In genomic region chr14:69906201-69906600, GRCh38 we compare ENCODE assay signal across 22 cellular contexts. TPM values are rescaled to one million over a fixed set of nuclear protein-coding genes. Genes with fewer than 3 reads are reported as not detected.
"Had no signal": no experiment of that assay in that cellular context is flagged by ENCODE, and none has a peak within 500 bp of the region (broad histone marks: within the 10 kb centered on the region; RNA-seq: fewer than 3 reads in every experiment).

No MANE protein-coding gene starts in this region.

- DNase-seq: Kasumi-1, MV-4-11, NCI-H1092, NCI-H1105 treated with DMSO at 0.1 percent for 48 hours, NCI-H1417 treated with DMSO at 0.1 percent for 48 hours, NCI-H1694, NCI-H187 treated with DMSO at 0.1 percent for 48 hours, NCI-H2081, NCI-H2107, NCI-H2227 treated with DMSO at 0.1 percent for 48 hours, NCI-H524, NCI-H526 treated with DMSO at 0.1 percent for 48 hours, NCI-H82, Right ventricle myocardium superior, RPMI8226, SIG-M5 had no signal

- H3K27ac ChIP-seq: KMS-11, SJSA1, SK-N-MC had no signal

- H3K4me1 ChIP-seq: SJSA1 had no signal

- H3K4me3 ChIP-seq: K562, SJSA1, SK-N-MC had no signal

- H3K9me3 Mint-ChIP-seq: IgD-negative memory B cell had no signal

- H3K27ac Mint-ChIP-seq: IgD-negative memory B cell had no signal

- H3K4me3 Mint-ChIP-seq: IgD-negative memory B cell had no signal

- H3K36me3 Mint-ChIP-seq: IgD-negative memory B cell had no signal

- H3K36me3 ChIP-seq: SJSA1 had no signal

- H3K9me3 ChIP-seq: SJSA1 had no signal

- H3K27me3 ChIP-seq: SJSA1 had no signal

- ATAC-seq: K562 had no signal

RNA-seq across cellular contexts. Expression of gene SMOC1, which starts 27.0 kb away (rescaled TPM):
- total RNA-seq: SJSA1; T-helper 1 cell treated with Interleukin-12 subunit alpha and Interleukin-12 subunit beta and Interleukin-4 antibody, amounts not matched to agents 30 ng/mL and 1 ng/mL, for 36 hours had no signal
- polyA plus RNA-seq: IgD-negative memory B cell, K562 had no signal
